In genomic region chr4:59062970-59063369, GRCh38 we compare ENCODE assay signal across 30 cellular contexts.
"Had no signal": no experiment of that assay in that cellular context is flagged by ENCODE, and none has a peak within 500 bp of the region (broad histone marks: within the 10 kb centered on the region; RNA-seq: fewer than 3 reads in every experiment).

No MANE protein-coding gene starts in this region.

- H3K4me3 ChIP-seq: colonic mucosa, gastrocnemius medialis, heart left ventricle, hepatocyte, ovary, psoas muscle, sigmoid colon, spleen, testis, tibial artery, upper lobe of right lung, uterus had no signal

- H3K27ac Mint-ChIP-seq: dendritic cell treated with granulocyte-macrophage colony-stimulating factor and Interleukin-4, amounts not matched to agents 40 ng/mL and 50 ng/mL, for 4 days; endodermal cell; naive thymus-derived CD8-positive, alpha-beta T cell; nephron progenitor cell; stimulated activated memory B cell treated with anti-CD40 and anti-IgM and Interleukin-4, amounts not matched to agents 10 μg/mL and 1 μg/mL and 100 μg/mL, for 72 hours had no signal

- H3K9me3 ChIP-seq: colonic mucosa, gastrocnemius medialis, ovary, psoas muscle, sigmoid colon, testis, tibial artery, upper lobe of right lung, uterus had no signal

- H3K4me2 ChIP-seq: hepatocyte had no signal

- H3K27me3 Mint-ChIP-seq: dendritic cell treated with granulocyte-macrophage colony-stimulating factor and Interleukin-4, amounts not matched to agents 40 ng/mL and 50 ng/mL, for 4 days; naive thymus-derived CD8-positive, alpha-beta T cell; stimulated activated memory B cell treated with anti-CD40 and anti-IgM and Interleukin-4, amounts not matched to agents 10 μg/mL and 1 μg/mL and 100 μg/mL, for 72 hours had no signal

- H3K27me3 ChIP-seq: colonic mucosa, gastrocnemius medialis, heart left ventricle, hepatocyte, ovary, sigmoid colon, spleen, testis, tibial artery, upper lobe of right lung, uterus had no signal

- H3K4me1 ChIP-seq: colonic mucosa, gastrocnemius medialis, heart left ventricle, psoas muscle, sigmoid colon, spleen, testis, upper lobe of right lung, uterus had no signal

- DNase-seq: colonic mucosa; effector CD8-positive, alpha-beta T cell; endodermal cell; foreskin fibroblast; gastrocnemius medialis; heart left ventricle; kidney; mesendoderm; naive thymus-derived CD8-positive, alpha-beta T cell; nephron progenitor cell; occipital lobe; ovary; posterior cingulate gyrus; psoas muscle; right cardiac atrium; sigmoid colon; spleen; stimulated activated CD4-positive, alpha-beta T cell treated with anti-CD3 and anti-CD28 coated beads, Interleukin-4, amount 100 ng/mL, for 4 hours; stimulated activated naive CD8-positive, alpha-beta T cell treated with anti-CD3 and anti-CD28 coated beads, Interleukin-15, Interleukin-2, amounts not matched to agents 100 U/mL and 50 U/mL, for 24 hours; substantia nigra; testis; tibial artery; upper lobe of right lung; uterus had no signal

- H2AFZ ChIP-seq: hepatocyte had no signal

- H3K4me3 Mint-ChIP-seq: dendritic cell treated with granulocyte-macrophage colony-stimulating factor and Interleukin-4, amounts not matched to agents 40 ng/mL and 50 ng/mL, for 4 days; endodermal cell; naive thymus-derived CD8-positive, alpha-beta T cell; nephron progenitor cell; stimulated activated memory B cell treated with anti-CD40 and anti-IgM and Interleukin-4, amounts not matched to agents 10 μg/mL and 1 μg/mL and 100 μg/mL, for 72 hours had no signal

- H3K4me1 Mint-ChIP-seq: naive thymus-derived CD8-positive, alpha-beta T cell; nephron progenitor cell; stimulated activated memory B cell treated with anti-CD40 and anti-IgM and Interleukin-4, amounts not matched to agents 10 μg/mL and 1 μg/mL and 100 μg/mL, for 72 hours had no signal

- H3K36me3 Mint-ChIP-seq: naive thymus-derived CD8-positive, alpha-beta T cell; stimulated activated memory B cell treated with anti-CD40 and anti-IgM and Interleukin-4, amounts not matched to agents 10 μg/mL and 1 μg/mL and 100 μg/mL, for 72 hours had no signal

- H3K79me2 ChIP-seq: hepatocyte had no signal

- ATAC-seq: esophagus mucosa; gastrocnemius medialis; heart left ventricle; left lobe of liver; naive thymus-derived CD8-positive, alpha-beta T cell; psoas muscle; right cardiac atrium; stimulated activated memory B cell treated with anti-CD40 and anti-IgM and Interleukin-4, amounts not matched to agents 10 μg/mL and 1 μg/mL and 100 μg/mL, for 72 hours; stimulated activated naive CD8-positive, alpha-beta T cell treated with anti-CD3 and anti-CD28 coated beads, Interleukin-15, Interleukin-2, amounts not matched to agents 100 U/mL and 50 U/mL, for 24 hours; upper lobe of right lung had no signal

- H3K27ac ChIP-seq: colonic mucosa, epithelial cell of prostate, gastrocnemius medialis, heart left ventricle, hepatocyte, ovary, psoas muscle, sigmoid colon, spleen, testis, tibial artery, upper lobe of right lung, uterus had no signal

- H3K9me3 Mint-ChIP-seq: dendritic cell treated with granulocyte-macrophage colony-stimulating factor and Interleukin-4, amounts not matched to agents 40 ng/mL and 50 ng/mL, for 4 days; endodermal cell; nephron progenitor cell had no signal

- H3K36me3 ChIP-seq: colonic mucosa, gastrocnemius medialis, heart left ventricle, ovary, sigmoid colon, spleen, tibial artery, upper lobe of right lung, uterus had no signal
